In genomic region chr9:136982232-136983051, GRCh38 we compare ENCODE assay signal across 1 cellular context.
TF ChIP-seq lines count a peak whose summit lies in the region.

TSS of gene LCNL1 (plus strand) at chr9:136982993. CDS start at chr9:136983587, 594 bp downstream.

TF ChIP-seq in GM23338, 12 proteins besides CTCF, POLR2A, EP300 and RAD21 (continued from another document):
- no peak for TF ChIP-seq REST (IDR thresholded peaks at IDR 0.05; ENCODE audit: unreplicated experiment)
- no peak for TF ChIP-seq ZNF114 (CRISPR knock-in tag; IDR thresholded peaks at IDR 0.05)
- no peak for TF ChIP-seq POLR2AphosphoS5 (IDR thresholded peaks at IDR 0.05; ENCODE audit: low read depth)
- no peak for TF ChIP-seq STAT1 (IDR thresholded peaks at IDR 0.05; ENCODE audit: unreplicated experiment)
- TF ChIP-seq ZNF462 (CRISPR knock-in tag; IDR thresholded peaks at IDR 0.05), result no peak
- TF ChIP-seq CREB1 (CRISPR knock-in tag; IDR thresholded peaks at IDR 0.05; ENCODE audit: low read depth), result no peak
- no peak for TF ChIP-seq JUNB (IDR thresholded peaks at IDR 0.05; ENCODE audit: unreplicated experiment)
